18 cellular contexts compared by ENCODE assay signal in genomic region chr21:41029573-41029972, GRCh38.
"Had no signal": no experiment of that assay in that cellular context is flagged by ENCODE, and none has a peak within 500 bp of the region (broad histone marks: within the 10 kb centered on the region; RNA-seq: fewer than 3 reads in every experiment).

No MANE protein-coding gene starts in this region.

- H3K27ac ChIP-seq: esophagus squamous epithelium, heart right ventricle, tibial nerve, uterus had no signal

- ATAC-seq: effector memory CD8-positive, alpha-beta T cell; heart right ventricle; left ventricle myocardium superior had no signal

- H3K4me3 ChIP-seq: esophagus squamous epithelium, heart right ventricle, tibial nerve, uterus had no signal

- DNase-seq: activated B cell treated with CpG ODN at 0.5 μM for 24 hours; activated CD4-positive, alpha-beta memory T cell treated with anti-CD3 and anti-CD28 coated beads for 36 hours; activated CD4-positive, alpha-beta T cell treated with anti-CD3 and anti-CD28 coated beads for 4 hours; activated naive CD4-positive, alpha-beta T cell treated with anti-CD3 and anti-CD28 coated beads for 36 hours; activated T-cell treated with anti-CD3 and anti-CD28 coated beads, Interleukin-2, amount 50 U/mL, for 1 hour; caudate nucleus; effector memory CD8-positive, alpha-beta T cell; esophagus squamous epithelium; heart right ventricle; immature natural killer cell; kidney glomerular epithelial cell; left ventricle myocardium superior; stimulated activated CD4-positive, alpha-beta T cell treated with anti-CD3 and anti-CD28 coated beads, Interleukin-12 subunit alpha, Interleukin-12 subunit beta, amount 100 ng/mL, for 4 hours; stimulated activated CD4-positive, alpha-beta T cell treated with anti-CD3 and anti-CD28 coated beads, Interleukin-1b, Interleukin-23, amount 100 ng/mL, for 48 hours; stimulated activated CD8-positive, alpha-beta memory T cell treated with anti-CD3 and anti-CD28 coated beads, Interleukin-4, amount 100 ng/mL, for 48 hours; stimulated activated naive CD4-positive, alpha-beta T cell; uterus had no signal

- H3K4me1 ChIP-seq: esophagus squamous epithelium, heart right ventricle, uterus had no signal

- H3K9me3 ChIP-seq: uterus had no signal

- H3K27me3 ChIP-seq: esophagus squamous epithelium, tibial nerve, uterus had no signal

- H3K36me3 ChIP-seq: esophagus squamous epithelium, heart right ventricle, tibial nerve, uterus had no signal
